Comparison of ENCODE assay signal across 1 cellular context in the genomic region with DNA sequence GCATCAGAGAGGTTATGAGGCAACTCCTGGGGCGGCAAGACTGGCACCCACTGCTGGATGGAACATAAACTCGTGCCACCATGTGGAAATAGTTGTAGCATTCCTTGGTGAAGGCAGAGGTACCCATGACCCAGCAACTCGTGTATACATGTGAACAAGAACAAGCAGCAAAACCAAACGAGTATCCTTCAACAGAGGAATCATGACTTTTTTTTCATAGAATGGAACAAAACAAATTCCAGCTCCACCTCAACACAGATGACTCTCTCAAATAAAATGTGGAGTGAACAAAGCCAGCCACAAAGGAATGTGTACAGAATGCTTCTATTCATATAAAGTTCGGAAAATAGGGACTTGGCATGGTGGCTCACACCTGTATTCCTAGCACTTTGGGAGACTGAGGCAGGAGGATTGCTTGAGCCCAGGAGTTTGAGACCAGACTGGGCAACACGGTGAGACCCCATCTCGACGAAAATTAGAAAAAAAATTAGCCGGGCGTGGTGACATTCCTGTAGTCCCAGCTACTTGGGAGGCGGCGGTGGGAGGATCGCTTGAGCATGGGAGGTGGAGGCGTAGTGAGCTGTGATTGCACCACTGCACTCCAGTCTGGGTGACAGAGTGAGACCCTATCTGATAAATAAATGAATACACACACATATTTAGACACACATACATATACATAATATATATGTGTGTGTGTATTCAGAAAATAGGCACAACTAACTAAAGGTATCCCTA.
TF ChIP-seq lines count a peak whose summit lies in the region.

No MANE protein-coding gene starts in this region.

TF ChIP-seq in IMR-90, 13 proteins besides CTCF, POLR2A, EP300 and RAD21:
- TF ChIP-seq FOS (IDR thresholded peaks at IDR 0.05; ENCODE audit: low read depth, low read length) (0 out of 2 replicates have a peak, but pooled peaks have one; percentile 10), CEBPB (IDR thresholded peaks at IDR 0.05; ENCODE audit: low read depth, low read length) (0 out of 2 replicates have a peak, but pooled peaks have one; percentile 39)
- TF ChIP-seq, protein P1, sequence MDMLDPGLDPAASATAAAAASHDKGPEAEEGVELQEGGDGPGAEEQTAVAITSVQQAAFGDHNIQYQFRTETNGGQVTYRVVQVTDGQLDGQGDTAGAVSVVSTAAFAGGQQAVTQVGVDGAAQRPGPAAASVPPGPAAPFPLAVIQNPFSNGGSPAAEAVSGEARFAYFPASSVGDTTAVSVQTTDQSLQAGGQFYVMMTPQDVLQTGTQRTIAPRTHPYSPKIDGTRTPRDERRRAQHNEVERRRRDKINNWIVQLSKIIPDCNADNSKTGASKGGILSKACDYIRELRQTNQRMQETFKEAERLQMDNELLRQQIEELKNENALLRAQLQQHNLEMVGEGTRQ (IDR thresholded peaks at IDR 0.05; ENCODE audit: low read depth, low read length), result no peak
